In genomic region chr6:28838634-28839442, GRCh38 we compare ENCODE assay signal across 1 cellular context.
A peak's percentile ranks its signal among the peaks of the same experiment; 100 is the strongest.
TF ChIP-seq lines count a peak whose summit lies in the region.

No MANE protein-coding gene starts in this region.

TF ChIP-seq in HepG2, 621 proteins besides CTCF, POLR2A, EP300 and RAD21 (continued from another document and continues in another):
- TF ChIP-seq NFAT5 (CRISPR knock-in tag; IDR thresholded peaks at IDR 0.05) (no peak), ZNF580 (CRISPR knock-in tag; IDR thresholded peaks at IDR 0.05; ENCODE audit: borderline replicate concordance, low read depth) (peak; percentile 71; the same call in 1 of the 2 replicates), YEATS4 (CRISPR knock-in tag; IDR thresholded peaks at IDR 0.05; ENCODE audit: borderline replicate concordance) (no peak; the same call in 1 of the 2 replicates), ZNF414 (CRISPR knock-in tag; IDR thresholded peaks at IDR 0.05) (no peak), AGO1 (IDR thresholded peaks at IDR 0.05; ENCODE audit: low read depth, low read length, poor library complexity, severe bottlenecking) (no peak), ZNF205 (CRISPR knock-in tag; IDR thresholded peaks at IDR 0.05) (peak; percentile 66; the same call in 1 of the 2 replicates), HOXA3 (CRISPR knock-in tag; IDR thresholded peaks at IDR 0.05) (peak; percentile 60; the same call in 1 of the 2 replicates), THRA (CRISPR knock-in tag; IDR thresholded peaks at IDR 0.05; ENCODE audit: borderline replicate concordance) (no peak), SOX6 (IDR thresholded peaks at IDR 0.05) (no peak), SOX6 (CRISPR knock-in tag; IDR thresholded peaks at IDR 0.05) (peak; percentile 59), EEA1 (CRISPR knock-in tag; IDR thresholded peaks at IDR 0.05; ENCODE audit: borderline replicate concordance) (no peak), ZNF431 (CRISPR knock-in tag; IDR thresholded peaks at IDR 0.05; ENCODE audit: borderline replicate concordance, low read depth) (no peak), ZBTB34 (CRISPR knock-in tag; IDR thresholded peaks at IDR 0.05) (no peak), ZBTB37 (CRISPR knock-in tag; IDR thresholded peaks at IDR 0.05) (no peak), ZNF878 (CRISPR knock-in tag; IDR thresholded peaks at IDR 0.05) (peak; percentile 16; the same call in 1 of the 2 replicates), ZNF333 (CRISPR knock-in tag; IDR thresholded peaks at IDR 0.05; ENCODE audit: borderline replicate concordance) (no peak), ATF4 (CRISPR knock-in tag; IDR thresholded peaks at IDR 0.05) (no peak; a peak in 1 of 4 replicates), TMF1 (CRISPR knock-in tag; IDR thresholded peaks at IDR 0.05; ENCODE audit: low read depth) (no peak), ZFYVE20 (CRISPR knock-in tag; IDR thresholded peaks at IDR 0.05; ENCODE audit: borderline replicate concordance, low read depth) (no peak), HMGA1 (CRISPR knock-in tag; conservative IDR thresholded peaks at IDR 0.05) (no peak), EED (CRISPR knock-in tag; IDR thresholded peaks at IDR 0.05) (no peak), MLX (CRISPR knock-in tag; IDR thresholded peaks at IDR 0.05) (no peak), MTA1 (CRISPR knock-in tag; IDR thresholded peaks at IDR 0.05; ENCODE audit: borderline replicate concordance) (peak; percentile 87; the same call in 1 of the 2 replicates), ZNF792 (CRISPR knock-in tag; IDR thresholded peaks at IDR 0.05) (peak; percentile 75), ZBTB42 (CRISPR knock-in tag; IDR thresholded peaks at IDR 0.05) (no peak), ARNT2 (CRISPR knock-in tag; IDR thresholded peaks at IDR 0.05; ENCODE audit: low read depth) (peak; percentile 53; the same call in 1 of the 2 replicates), HOXD1 (CRISPR knock-in tag; IDR thresholded peaks at IDR 0.05) (no peak), ZNF121 (CRISPR knock-in tag; IDR thresholded peaks at IDR 0.05) (0 out of 2 replicates have a peak, but pooled peaks have one; percentile 9), ZNF430 (CRISPR knock-in tag; IDR thresholded peaks at IDR 0.05) (peak; percentile 77; the same call in 1 of the 2 replicates), DZIP1 (CRISPR knock-in tag; IDR thresholded peaks at IDR 0.05) (no peak), ZMAT3 (CRISPR knock-in tag; conservative IDR thresholded peaks at IDR 0.05) (peak; percentile 64; the same call in 1 of the 2 replicates), U2AF1 (optimal IDR thresholded peaks at IDR 0.05; ENCODE audit: low read depth, low read length) (peak; percentile 18), SP5 (CRISPR knock-in tag; IDR thresholded peaks at IDR 0.05; ENCODE audit: borderline replicate concordance, low read depth) (no peak), ONECUT2 (CRISPR knock-in tag; IDR thresholded peaks at IDR 0.05) (no peak), NR0B2 (CRISPR knock-in tag; IDR thresholded peaks at IDR 0.05) (no peak), HCFC1 (IDR thresholded peaks at IDR 0.05; ENCODE audit: low read depth, low read length) (no peak), NPAS2 (CRISPR knock-in tag; IDR thresholded peaks at IDR 0.05; ENCODE audit: borderline replicate concordance) (no peak), FOXO1 (CRISPR knock-in tag; IDR thresholded peaks at IDR 0.05) (no peak), ISX (CRISPR knock-in tag; conservative IDR thresholded peaks at IDR 0.05) (no peak), ZNF512B (CRISPR knock-in tag; IDR thresholded peaks at IDR 0.05; ENCODE audit: borderline replicate concordance) (peak; percentile 91; the same call in 1 of the 2 replicates), STAT5B (CRISPR knock-in tag; IDR thresholded peaks at IDR 0.05) (peak; percentile 41; the same call in 1 of the 2 replicates), ZNF260 (CRISPR knock-in tag; IDR thresholded peaks at IDR 0.05; ENCODE audit: borderline replicate concordance, low read depth) (no peak)
